In genomic region chr2:169877406-169877805, GRCh38 we compare ENCODE assay signal across 9 cellular contexts. TPM values are rescaled to one million over a fixed set of nuclear protein-coding genes. Genes with fewer than 3 reads are reported as not detected.
A peak's percentile ranks its signal among the peaks of the same experiment; 100 is the strongest.
DNase-seq lines count a peak whose midpoint lies in the region; ATAC-seq and TF ChIP-seq lines count a peak whose summit lies in the region.
"Had no signal": no experiment of that assay in that cellular context is flagged by ENCODE, and none has a peak within 500 bp of the region (broad histone marks: within the 10 kb centered on the region; RNA-seq: fewer than 3 reads in every experiment).

No MANE protein-coding gene starts in this region.

- CTCF ChIA-PET in A673 (lab: Charles Lee) = interaction anchor here (0.7 to 1.2 kb wide), 3 partner anchors 49 to 53 kb away, joined by 3 to 4 read pairs (median 3); partner anchors contain the start of genes METTL5 and UBR3

- DNase-seq in A673 (ENCODE audit: low spot score) (peak; percentile 10), GM10266 (ENCODE audit: extremely low spot score) (no peak), RWPE2 (ENCODE audit: low spot score) (no peak), foreskin melanocyte (peak; percentile 11), DMS79 (lab: John Stamatoyannopoulos, UW) (no peak), DMS79 treated with DMSO at 0.1 percent for 48 hours (lab: John Stamatoyannopoulos, UW) (no peak), ascending aorta (ENCODE audit: low spot score in 2 of 2) (no peak)
- DNase-seq: glutamatergic neuron had no signal

- BruUV-seq in A673 (replicated peaks; lab: Mats Ljungman, UMichigan) = no TSS peak

- POLR2A ChIA-PET in A673 (lab: Charles Lee; ENCODE audit: low non-redundant PET) = no interaction called here

- intact Hi-C loops in A673 (cut with micrococcal nuclease; ENCODE audit: unreplicated experiment) (loop anchor here (5.0 kb wide), 1 partner anchor 50 kb away; the partner anchor contains the start of gene UBR3), ascending aorta (cut with DNase I) (loop anchor here (2.0 kb wide), 1 partner anchor 53 kb away; the partner anchor contains the start of gene METTL5)

- ATAC-seq in RWPE2 (ENCODE audit: low read depth) = peak; percentile 52; the same call in 1 of the 3 replicates
- no peak for ATAC-seq in GM21576 (IDR thresholded peaks at IDR 0.05; ENCODE audit: unreplicated experiment)

- H3K9me3 ChIP-seq in A673 (ENCODE audit: low read depth, low read length, poor library complexity, severe bottlenecking) (no peaks in the 10 kb centered on the region), RWPE2 (ENCODE audit: severe bottlenecking) (no peaks in the 10 kb centered on the region), ascending aorta (no peaks in the 10 kb centered on the region)

- H3K36me3 ChIP-seq in A673 (ENCODE audit: insufficient read depth, low read length, poor library complexity, severe bottlenecking) = no peaks in the 10 kb centered on the region
- peaks cover 4% of the 10 kb centered on the region; the same call in 1 of the 2 replicates for H3K36me3 ChIP-seq in RWPE2 (ENCODE audit: low read depth)
- peaks cover 0 to 6% of the 10 kb centered on the region in 2 donors for H3K36me3 ChIP-seq in ascending aorta

- TF ChIP-seq CTCF in A673 (conservative IDR thresholded peaks at IDR 0.05; ENCODE audit: low read depth, low read length) (peak; percentile 55), GM10266 (IDR thresholded peaks at IDR 0.05; ENCODE audit: control insufficient read depth, insufficient read depth, low read depth, missing control alignments) (peak; percentile 25), RWPE2 (IDR thresholded peaks at IDR 0.05; ENCODE audit: poor library complexity, severe bottlenecking) (peak; percentile 54), ascending aorta (IDR thresholded peaks at IDR 0.05) (peak in 1 of 3 experiments; percentile 20)

- no peak overlapping the region for H3K27ac ChIP-seq in A673 (ENCODE audit: low read depth, low read length, poor library complexity, severe bottlenecking)
- no peak overlapping the region for H3K27ac ChIP-seq in RWPE2 (ENCODE audit: poor library complexity, severe bottlenecking)
- no peak overlapping the region for H3K27ac ChIP-seq in ascending aorta

- H3K4me3 ChIP-seq in A673 (ENCODE audit: low read depth, low read length, poor library complexity, severe bottlenecking) (no peak overlapping the region), RWPE2 (ENCODE audit: severe bottlenecking) (no peak overlapping the region), ascending aorta (no peak overlapping the region)

- H3K27me3 ChIP-seq in A673 (replicated peaks; ENCODE audit: insufficient read depth, low read depth, low read length, poor library complexity) (no peaks in the 10 kb centered on the region), RWPE2 (ENCODE audit: insufficient read depth, poor library complexity, severe bottlenecking) (no peaks in the 10 kb centered on the region), ascending aorta (no peaks in the 10 kb centered on the region)

- H3K4me1 ChIP-seq in A673 (ENCODE audit: insufficient read depth, low read length, poor library complexity, severe bottlenecking) (no peaks in the 10 kb centered on the region), RWPE2 (ENCODE audit: insufficient read depth, poor library complexity, severe bottlenecking) (no peaks in the 10 kb centered on the region), ascending aorta (no peaks in the 10 kb centered on the region)

RNA-seq across cellular contexts. Expression of gene UBR3, which starts 50.2 kb away (rescaled TPM):
- 48.9 and 51.7 TPM in 2 replicates for total RNA-seq in A673 (2021)
- 37.7 TPM for total RNA-seq in ascending aorta

RNA-seq across cellular contexts. Expression of gene METTL5, which starts 52.7 kb away (rescaled TPM):
- total RNA-seq in A673 (2021) = 97.3 and 107 TPM in 2 replicates
- 42.6 TPM for total RNA-seq in ascending aorta

Comparison
In these comparisons a context has a peak if more than half of its experiments do, and no peak if none do; other contexts are left out.
1. DNase-seq: peak in A673 (single experiment) and foreskin melanocyte (single experiment); none in GM10266 (single experiment), RWPE2 (single experiment), DMS79 (single experiment), DMS79 treated with DMSO at 0.1 percent for 48 hours (single experiment) and ascending aorta (0 of 2).